In the genomic region with DNA sequence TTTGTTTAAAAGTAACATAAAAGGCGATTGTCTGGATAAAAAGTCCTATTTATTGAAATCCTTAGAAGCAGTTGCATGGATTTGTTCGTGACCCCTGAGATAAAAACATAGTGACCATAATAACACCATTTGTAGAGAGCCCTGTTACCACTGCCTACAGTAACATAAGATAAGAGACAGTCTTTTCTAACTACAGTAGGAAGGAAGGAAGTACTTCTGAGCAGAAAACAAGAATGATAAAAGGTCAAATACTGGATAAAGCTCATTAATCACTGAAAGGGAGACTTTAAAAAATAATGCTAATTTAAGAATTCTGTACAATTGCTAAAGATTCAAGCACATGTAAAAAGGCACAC, we compare ENCODE assay signal across 1 cellular context.
TF ChIP-seq lines count a peak whose summit lies in the region.

No MANE protein-coding gene starts in this region.

TF ChIP-seq in HepG2, 621 proteins besides CTCF, POLR2A, EP300 and RAD21:
- TF ChIP-seq, protein P1, sequence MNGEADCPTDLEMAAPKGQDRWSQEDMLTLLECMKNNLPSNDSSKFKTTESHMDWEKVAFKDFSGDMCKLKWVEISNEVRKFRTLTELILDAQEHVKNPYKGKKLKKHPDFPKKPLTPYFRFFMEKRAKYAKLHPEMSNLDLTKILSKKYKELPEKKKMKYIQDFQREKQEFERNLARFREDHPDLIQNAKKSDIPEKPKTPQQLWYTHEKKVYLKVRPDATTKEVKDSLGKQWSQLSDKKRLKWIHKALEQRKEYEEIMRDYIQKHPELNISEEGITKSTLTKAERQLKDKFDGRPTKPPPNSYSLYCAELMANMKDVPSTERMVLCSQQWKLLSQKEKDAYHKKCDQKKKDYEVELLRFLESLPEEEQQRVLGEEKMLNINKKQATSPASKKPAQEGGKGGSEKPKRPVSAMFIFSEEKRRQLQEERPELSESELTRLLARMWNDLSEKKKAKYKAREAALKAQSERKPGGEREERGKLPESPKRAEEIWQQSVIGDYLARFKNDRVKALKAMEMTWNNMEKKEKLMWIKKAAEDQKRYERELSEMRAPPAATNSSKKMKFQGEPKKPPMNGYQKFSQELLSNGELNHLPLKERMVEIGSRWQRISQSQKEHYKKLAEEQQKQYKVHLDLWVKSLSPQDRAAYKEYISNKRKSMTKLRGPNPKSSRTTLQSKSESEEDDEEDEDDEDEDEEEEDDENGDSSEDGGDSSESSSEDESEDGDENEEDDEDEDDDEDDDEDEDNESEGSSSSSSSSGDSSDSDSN (CRISPR knock-in tag; IDR thresholded peaks at IDR 0.05), result no peak
- TF ChIP-seq SALL2 (CRISPR knock-in tag; IDR thresholded peaks at IDR 0.05) (no peak), POGZ (CRISPR knock-in tag; IDR thresholded peaks at IDR 0.05) (no peak), KDM5B (CRISPR knock-in tag; IDR thresholded peaks at IDR 0.05; ENCODE audit: borderline replicate concordance) (no peak), ZNF724P (CRISPR knock-in tag; IDR thresholded peaks at IDR 0.05; ENCODE audit: borderline replicate concordance) (no peak), MTA3 (CRISPR knock-in tag; IDR thresholded peaks at IDR 0.05) (no peak), RARG (CRISPR knock-in tag; IDR thresholded peaks at IDR 0.05; ENCODE audit: low read depth) (no peak), NFYB (CRISPR knock-in tag; IDR thresholded peaks at IDR 0.05) (no peak), ZNF562 (CRISPR knock-in tag; IDR thresholded peaks at IDR 0.05; ENCODE audit: borderline replicate concordance) (no peak), CCDC6 (CRISPR knock-in tag; IDR thresholded peaks at IDR 0.05) (no peak)
